In the genomic region with DNA sequence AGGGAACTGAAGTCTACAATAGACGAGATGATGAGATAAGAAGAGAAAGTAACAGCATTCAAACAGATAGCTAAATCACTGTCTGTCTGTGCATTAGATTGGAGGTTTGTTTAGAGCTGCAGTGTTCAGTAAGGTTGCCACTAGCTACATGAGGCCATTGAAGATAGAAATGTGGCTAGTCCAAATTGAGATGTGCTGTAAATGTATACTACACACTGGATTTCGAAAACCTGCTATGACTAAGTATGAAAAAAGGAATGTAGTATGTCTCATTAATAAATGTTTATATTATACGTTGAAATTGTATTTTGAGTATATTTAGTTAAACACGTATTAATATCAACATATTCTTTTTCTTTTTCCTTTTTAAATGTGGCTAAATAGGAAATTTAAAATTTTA, we compare ENCODE assay signal across 24 cellular contexts.
DNase-seq lines count a peak whose midpoint lies in the region; ATAC-seq, FAIRE-seq and TF ChIP-seq lines count a peak whose summit lies in the region.
"Had no signal": no experiment of that assay in that cellular context is flagged by ENCODE, and none has a peak within 500 bp of the region (broad histone marks: within the 10 kb centered on the region; RNA-seq: fewer than 3 reads in every experiment).

No MANE protein-coding gene starts in this region.

- H3K4me1 ChIP-seq in naive thymus-derived CD4-positive, alpha-beta T cell (ENCODE audit: control insufficient read depth in 2 of 2, insufficient read depth in 2 of 2, low read length in 2 of 2) = no peaks in the 10 kb centered on the region
- H3K4me1 ChIP-seq in gastroesophageal sphincter = no peaks in the 10 kb centered on the region
- H3K4me1 ChIP-seq: A549; BLaER1 treated with 17β-estradiol and CSF1 and Interleukin-3, amounts not matched to agents 10 nM and 100 nM had no signal

- H3K36me3 ChIP-seq in bronchial epithelial cell (ENCODE audit: control insufficient read depth, insufficient read depth, low read length) (no peaks in the 10 kb centered on the region), gastroesophageal sphincter (no peaks in the 10 kb centered on the region)
- H3K36me3 ChIP-seq in naive thymus-derived CD4-positive, alpha-beta T cell (ENCODE audit: control insufficient read depth in 2 of 3, insufficient read depth in 3 of 3, low read length in 3 of 3) = no peaks in the 10 kb centered on the region

- H3K4me3 ChIP-seq in bronchial epithelial cell (ENCODE audit: low read depth, low read length) = no peak overlapping the region
- H3K4me3 ChIP-seq in naive thymus-derived CD4-positive, alpha-beta T cell (ENCODE audit: low read length) = no peak overlapping the region
- H3K4me3 ChIP-seq in gastroesophageal sphincter = no peak overlapping the region
- H3K4me3 ChIP-seq: A549; BLaER1 treated with 17β-estradiol and CSF1 and Interleukin-3, amounts not matched to agents 10 nM and 100 nM had no signal

- peaks cover 0 to 13% (median 5%) of the 10 kb centered on the region in 5 donors for H3K36me3 Mint-ChIP-seq in naive thymus-derived CD4-positive, alpha-beta T cell
- no peaks in the 10 kb centered on the region for H3K36me3 Mint-ChIP-seq in nephron progenitor cell (ENCODE audit: low read depth)

- H3K4me1 Mint-ChIP-seq in naive thymus-derived CD4-positive, alpha-beta T cell = no peaks in the 10 kb centered on the region
- H3K4me1 Mint-ChIP-seq in nephron progenitor cell = peaks cover 12% of the 10 kb centered on the region

- no peaks in the 10 kb centered on the region for H3K9me3 ChIP-seq in naive thymus-derived CD4-positive, alpha-beta T cell (ENCODE audit: control insufficient read depth in 2 of 3, low read length in 3 of 3)
- no peaks in the 10 kb centered on the region for H3K9me3 ChIP-seq in gastroesophageal sphincter
- H3K9me3 ChIP-seq: A549; BLaER1 treated with 17β-estradiol and CSF1 and Interleukin-3, amounts not matched to agents 10 nM and 100 nM had no signal

- DNase-seq in HCEC 1CT (peak; percentile 47), bronchial epithelial cell (ENCODE audit: low read depth) (peak; percentile 22), iris pigment epithelial cell (ENCODE audit: low read depth) (peak; percentile 21), nephron progenitor cell (no peak)
- no peak for DNase-seq in naive thymus-derived CD4-positive, alpha-beta T cell
- DNase-seq: AML-193; CD4-positive, alpha-beta T cell; DMS53; KBM-7; MM.1S; NCI-H1048; NCI-H1694; NCI-H2029 treated with DMSO at 0.1 percent for 48 hours; NCI-H526 treated with DMSO at 0.1 percent for 48 hours; RPMI8226; SHP77; T-helper 1 cell had no signal

- FAIRE-seq in G401.6 (lab: Jason Lieb, UNC) = peak; percentile 82
- no peak for FAIRE-seq in bronchial epithelial cell (lab: Jason Lieb, UNC)
- FAIRE-seq: A549, GM19239, H54, HTR-8/SVneo had no signal

- no peak for TF ChIP-seq CTCF in bronchial epithelial cell (IDR thresholded peaks at IDR 0.05; ENCODE audit: insufficient read depth, low read length, severe bottlenecking)
- no peak for TF ChIP-seq CTCF in nephron progenitor cell (IDR thresholded peaks at IDR 0.05)
- no peak for TF ChIP-seq CTCF in gastroesophageal sphincter (IDR thresholded peaks at IDR 0.05)

- ATAC-seq in naive thymus-derived CD4-positive, alpha-beta T cell = no peak
- ATAC-seq in gastroesophageal sphincter = no peak
- ATAC-seq: A549 had no signal

- no peaks in the 10 kb centered on the region for H3K27me3 ChIP-seq in bronchial epithelial cell (ENCODE audit: control insufficient read depth, insufficient read depth, low read length)
- no peaks in the 10 kb centered on the region for H3K27me3 ChIP-seq in naive thymus-derived CD4-positive, alpha-beta T cell (ENCODE audit: control insufficient read depth in 2 of 2, insufficient read depth in 2 of 2, low read length in 2 of 2)
- no peaks in the 10 kb centered on the region for H3K27me3 ChIP-seq in gastroesophageal sphincter
- H3K27me3 ChIP-seq: BLaER1 treated with 17β-estradiol and CSF1 and Interleukin-3, amounts not matched to agents 10 nM and 100 nM had no signal

- H3K4me3 Mint-ChIP-seq in naive thymus-derived CD4-positive, alpha-beta T cell = no peak overlapping the region
- H3K4me3 Mint-ChIP-seq in nephron progenitor cell = no peak overlapping the region
- H3K4me3 Mint-ChIP-seq: CD4-positive, alpha-beta T cell had no signal

- peaks cover 0 to 2% (median 0%) of the 10 kb centered on the region in 11 donors for H3K9me3 Mint-ChIP-seq in naive thymus-derived CD4-positive, alpha-beta T cell
- H3K9me3 Mint-ChIP-seq in nephron progenitor cell = no peaks in the 10 kb centered on the region
- H3K9me3 Mint-ChIP-seq: CD4-positive, alpha-beta T cell had no signal

- TF ChIP-seq POLR2A in gastroesophageal sphincter (IDR thresholded peaks at IDR 0.05) = no peak

- POLR2A ChIA-PET in naive thymus-derived CD4-positive, alpha-beta T cell (lab: Charles Lee) = no interaction called here

- CTCF ChIA-PET in naive thymus-derived CD4-positive, alpha-beta T cell (lab: Charles Lee) = no interaction called here

- TF ChIP-seq EP300 in gastroesophageal sphincter (IDR thresholded peaks at IDR 0.05) = no peak

- no peak overlapping the region for H3K27ac Mint-ChIP-seq in naive thymus-derived CD4-positive, alpha-beta T cell
- no peak overlapping the region for H3K27ac Mint-ChIP-seq in nephron progenitor cell
- H3K27ac Mint-ChIP-seq: CD4-positive, alpha-beta T cell had no signal

- no peak overlapping the region for H3K27ac ChIP-seq in naive thymus-derived CD4-positive, alpha-beta T cell (ENCODE audit: low read depth, low read length)
- H3K27ac ChIP-seq in gastroesophageal sphincter = no peak overlapping the region
- H3K27ac ChIP-seq: A549; BLaER1 treated with 17β-estradiol and CSF1 and Interleukin-3, amounts not matched to agents 10 nM and 100 nM had no signal

- H3K27me3 Mint-ChIP-seq in naive thymus-derived CD4-positive, alpha-beta T cell = no peaks in the 10 kb centered on the region
- no peaks in the 10 kb centered on the region for H3K27me3 Mint-ChIP-seq in nephron progenitor cell (ENCODE audit: low read depth, poor library complexity)
- H3K27me3 Mint-ChIP-seq: CD4-positive, alpha-beta T cell had no signal

- 59 to 62% methylated on average over 4 of the region's 4 CpGs for WGBS in gastroesophageal sphincter (ENCODE audit: low coverage in 1 of 2), 2 donors

- intact Hi-C loops in naive thymus-derived CD4-positive, alpha-beta T cell (cut with micrococcal nuclease) = no loop called here

Comparison
In these comparisons a context has a peak if more than half of its experiments do, and no peak if none do; other contexts are left out.
1. DNase-seq: peak in HCEC 1CT (single experiment), bronchial epithelial cell (single experiment) and iris pigment epithelial cell (single experiment); none in naive thymus-derived CD4-positive, alpha-beta T cell (0 of 9) and nephron progenitor cell (single experiment).